8 cellular contexts compared by ENCODE assay signal in the genomic region with DNA sequence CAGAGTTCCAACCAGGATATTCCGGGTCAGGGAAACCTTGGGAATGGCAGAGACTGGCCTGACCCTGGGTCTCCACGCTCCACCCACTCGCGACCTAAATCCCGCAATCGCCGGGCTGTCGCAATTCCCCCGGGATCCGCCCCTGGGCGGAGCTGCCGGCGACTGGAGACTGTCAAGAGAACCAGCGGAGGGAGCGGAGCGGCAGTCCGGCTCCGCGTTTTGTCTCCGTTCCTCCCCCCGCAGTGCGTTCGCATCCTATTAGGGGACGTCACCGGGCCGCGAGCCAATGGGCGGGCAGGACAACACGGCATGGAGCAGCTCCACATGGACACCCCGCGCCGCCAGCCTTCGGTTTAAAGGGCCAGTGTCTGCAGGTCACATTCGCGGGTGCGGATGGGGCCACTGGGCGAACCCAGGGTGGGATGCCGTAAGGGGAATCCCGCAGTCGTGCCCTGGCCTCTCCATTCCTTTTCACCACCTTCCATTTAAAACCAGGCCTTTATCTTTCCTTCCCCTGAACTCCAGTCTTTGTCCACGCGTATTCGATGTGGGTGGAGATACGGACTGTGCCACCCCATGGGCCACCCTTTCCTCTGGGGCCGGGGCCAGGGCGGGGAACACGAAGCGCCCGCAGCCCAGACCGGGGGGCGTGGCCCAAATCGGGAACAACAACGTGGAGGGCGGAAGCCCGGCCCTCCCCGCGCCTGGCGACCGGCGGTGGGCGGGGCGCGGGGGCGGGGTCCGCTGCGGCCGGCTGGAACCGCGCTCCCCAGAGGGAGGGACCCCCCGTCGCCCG. TPM values are rescaled to one million over a fixed set of nuclear protein-coding genes. Genes with fewer than 3 reads are reported as not detected.
A peak's percentile ranks its signal among the peaks of the same experiment; 100 is the strongest.
DNase-seq lines count a peak whose midpoint lies in the region; ATAC-seq and TF ChIP-seq lines count a peak whose summit lies in the region.

No MANE protein-coding gene starts in this region.

- no peak for TF ChIP-seq EP300 in esophagus muscularis mucosa (IDR thresholded peaks at IDR 0.05)

- no TSS peak for BruUV-seq in Panc1 (replicated peaks; lab: Mats Ljungman, UMichigan)

- no peaks in the 10 kb centered on the region for H3K4me1 ChIP-seq in KMS-11 (ENCODE audit: low read depth, poor library complexity, severe bottlenecking)
- peaks cover 16% of the 10 kb centered on the region for H3K4me1 ChIP-seq in Panc1 (ENCODE audit: control insufficient read depth, insufficient read depth, low read length)
- peaks cover 64 to 76% (median 71%) of the 10 kb centered on the region in 4 donors for H3K4me1 ChIP-seq in esophagus muscularis mucosa
- H3K4me1 ChIP-seq in muscle layer of colon (ENCODE audit: insufficient read depth, low read length): peaks cover 62% of the 10 kb centered on the region

- ATAC-seq in GM21723 (IDR thresholded peaks at IDR 0.05; ENCODE audit: unreplicated experiment): peak; percentile 46
- ATAC-seq in Panc1: peak; percentile 75

- intact Hi-C loops in Panc1 (cut with micrococcal nuclease; ENCODE audit: unreplicated experiment) (no loop called here), esophagus muscularis mucosa (cut with DNase I) (no loop called here)

- H3K27me3 ChIP-seq in KMS-11 (ENCODE audit: insufficient read depth, low read depth) (no peaks in the 10 kb centered on the region), Panc1 (ENCODE audit: control insufficient read depth, insufficient read depth, low read length) (no peaks in the 10 kb centered on the region), esophagus muscularis mucosa (no peaks in the 10 kb centered on the region), muscle layer of colon (ENCODE audit: control insufficient read depth in 1 of 2, insufficient read depth in 2 of 2, low read length in 2 of 2) (no peaks in the 10 kb centered on the region)

- H3K4me3 ChIP-seq in KMS-11 (IDR thresholded peaks at IDR 0.05; ENCODE audit: insufficient read depth, low read depth, low read length) (no peak overlapping the region), Panc1 (ENCODE audit: low read depth in 2 of 2, low read length in 2 of 2) (peak overlapping the region; percentile 64 to 89), esophagus muscularis mucosa (peak overlapping the region; percentile 75 to 100 (median 96)), muscle layer of colon (ENCODE audit: low read depth in 1 of 2, low read length in 2 of 2) (peak overlapping the region; percentile 69 to 98)

- H3K4me2 ChIP-seq in KMS-11: peak overlapping the region; percentile 61; the same call in 1 of the 2 replicates

- in situ Hi-C loops in Panc1 (cut with HindIII; ENCODE audit: low pct_unique_long_range_greater_than_20kb, low sequenced_read_pairs): no loop called here

- 0% methylated on average over 16 of the region's 72 CpGs for WGBS in esophagus muscularis mucosa

- no peaks in the 10 kb centered on the region for H3K79me2 ChIP-seq in KMS-11 (ENCODE audit: insufficient read depth, low read depth)

- H3K27ac ChIP-seq in KMS-11 (peak overlapping the region; percentile 89), Panc1 (ENCODE audit: low read length) (peak overlapping the region; percentile 84), esophagus muscularis mucosa (replicated peaks in 1 of 4) (peak overlapping the region; percentile 98 to 100 (median 100)), muscle layer of colon (ENCODE audit: low read depth, low read length) (peak overlapping the region; percentile 100)

- TF ChIP-seq CTCF in KMS-11 (conservative IDR thresholded peaks at IDR 0.05; ENCODE audit: low read depth, low read length) (no peak), Panc1 (IDR thresholded peaks at IDR 0.05) (no peak), esophagus muscularis mucosa (IDR thresholded peaks at IDR 0.05) (no peak)

- DNase-seq in DMS114 treated with DMSO at 0.1 percent for 48 hours (lab: John Stamatoyannopoulos, UW; ENCODE audit: unreplicated experiment): peak; percentile 93
- peak; percentile 94 for DNase-seq in Panc1 (ENCODE audit: low read depth, low spot score)
- DNase-seq in activated T-helper 1 cell treated with Interleukin-2 at 50 U/mL for 16 hours (ENCODE audit: low read depth): peak; percentile 99
- peak; percentile 100 for DNase-seq in esophagus muscularis mucosa (ENCODE audit: extremely low spot score)
- peak; percentile 98 to 99 for DNase-seq in stimulated activated CD8-positive, alpha-beta memory T cell treated with anti-CD3 and anti-CD28 coated beads, Interleukin-7, amount 100 ng/mL, for 1 hour (ENCODE audit: low read depth in 2 of 2)

- H2AFZ ChIP-seq in KMS-11 (ENCODE audit: low read depth): peak overlapping the region; percentile 52; the same call in 1 of the 2 replicates

- TF ChIP-seq POLR2A in esophagus muscularis mucosa (IDR thresholded peaks at IDR 0.05; ENCODE audit: low read depth): peak; percentile 5

- CTCF ChIA-PET in Panc1 (lab: Charles Lee): interaction anchor here (1.5 kb wide), 1 partner anchor 19 kb away, joined by 7 read pairs; no protein-coding TSS in a partner anchor

- POLR2A ChIA-PET in Panc1 (lab: Charles Lee): interaction anchor here (0.8 kb wide), 1 partner anchor 66 kb away, joined by 17 read pairs; the partner anchor contains the start of gene TSR1

- H3K9ac ChIP-seq in KMS-11 (peak overlapping the region; percentile 92), muscle layer of colon (ENCODE audit: low read length) (no peak overlapping the region)

- H3K9me3 ChIP-seq in Panc1 (ENCODE audit: control insufficient read depth, insufficient read depth, low read depth, low read length) (no peaks in the 10 kb centered on the region), esophagus muscularis mucosa (no peaks in the 10 kb centered on the region), muscle layer of colon (ENCODE audit: low read length) (no peaks in the 10 kb centered on the region)

- no peaks in the 10 kb centered on the region for H4K20me1 ChIP-seq in KMS-11 (ENCODE audit: insufficient read depth)

- no peaks in the 10 kb centered on the region for H3K36me3 ChIP-seq in KMS-11 (ENCODE audit: insufficient read depth)
- H3K36me3 ChIP-seq in Panc1 (ENCODE audit: control insufficient read depth, insufficient read depth, low read length): no peaks in the 10 kb centered on the region
- no peaks in the 10 kb centered on the region for H3K36me3 ChIP-seq in esophagus muscularis mucosa
- no peaks in the 10 kb centered on the region for H3K36me3 ChIP-seq in muscle layer of colon (ENCODE audit: insufficient read depth, low read length)

RNA-seq across cellular contexts. Expression of gene MNT, which starts 0.8 kb away (rescaled TPM):
- total RNA-seq in Panc1 (2021; ENCODE audit: unreplicated experiment) (31.8 TPM), esophagus muscularis mucosa (10 to 100 TPM; 10.8 to 17.4 (median 13.8) TPM)
- polyA plus RNA-seq in Panc1 (2012; ENCODE audit: insufficient read length): 38.4 TPM
